In the genomic region with DNA sequence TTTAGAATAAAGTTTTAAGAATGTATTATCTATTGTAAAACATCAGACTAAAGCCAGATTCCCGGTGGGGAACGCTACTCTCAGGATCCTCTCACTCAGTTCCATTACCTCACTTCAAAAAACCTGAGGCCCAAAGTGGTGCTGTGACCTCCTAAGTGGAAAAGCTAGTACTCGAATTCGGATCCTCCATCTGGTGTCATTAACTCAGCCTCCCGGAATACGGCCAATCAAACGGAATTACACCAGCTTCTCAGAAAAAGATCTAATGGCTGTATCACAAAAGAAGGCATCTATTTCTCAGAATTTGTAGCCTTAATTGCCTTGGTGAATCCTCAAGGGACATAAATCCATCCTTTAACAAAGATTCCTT, we compare ENCODE assay signal across 9 cellular contexts. TPM values are rescaled to one million over a fixed set of nuclear protein-coding genes. Genes with fewer than 3 reads are reported as not detected.
A peak's percentile ranks its signal among the peaks of the same experiment; 100 is the strongest.
DNase-seq lines count a peak whose midpoint lies in the region; ATAC-seq, FAIRE-seq and TF ChIP-seq lines count a peak whose summit lies in the region.
"Had no signal": no experiment of that assay in that cellular context is flagged by ENCODE, and none has a peak within 500 bp of the region (broad histone marks: within the 10 kb centered on the region; RNA-seq: fewer than 3 reads in every experiment).

No MANE protein-coding gene starts in this region.

- H3K9ac ChIP-seq in OCI-LY3 (ENCODE audit: low read length): peak overlapping the region; percentile 87
- peak overlapping the region; percentile 84 for H3K9ac ChIP-seq in endothelial cell of umbilical vein (replicated peaks; ENCODE audit: extremely low read depth, insufficient read depth, low read length)

- H3K4me3 ChIP-seq in OCI-LY3 (ENCODE audit: low read length) (peak overlapping the region; percentile 92), endothelial cell of umbilical vein (replicated peaks in 1 of 3; ENCODE audit: insufficient read depth in 1 of 3, low read depth in 1 of 3, low read length in 3 of 3) (peak overlapping the region; percentile 43 to 71 (median 70)), neutrophil (ENCODE audit: low read depth in 1 of 2, low read length in 1 of 2) (peak overlapping the region; percentile 80)

- BruUV-seq in endothelial cell of umbilical vein (replicated peaks; lab: Mats Ljungman, UMichigan): no TSS peak

- no peaks in the 10 kb centered on the region for H3K9me3 Mint-ChIP-seq in activated CD4-positive, alpha-beta T cell treated with anti-CD3 and anti-CD28 coated beads, Interleukin-2, amount 10 ng/mL, durations not matched to agents 24 days and 14 days

- H3K4me1 Mint-ChIP-seq in activated CD4-positive, alpha-beta T cell treated with anti-CD3 and anti-CD28 coated beads, Interleukin-2, amount 10 ng/mL, durations not matched to agents 24 days and 14 days: peaks cover 38% of the 10 kb centered on the region

- peaks cover 29% of the 10 kb centered on the region for H3K36me3 Mint-ChIP-seq in activated CD4-positive, alpha-beta T cell treated with anti-CD3 and anti-CD28 coated beads, Interleukin-2, amount 10 ng/mL, durations not matched to agents 24 days and 14 days (ENCODE audit: low read depth)

- H2AFZ ChIP-seq in OCI-LY3 (ENCODE audit: low read depth, low read length) (peak overlapping the region; percentile 89), endothelial cell of umbilical vein (ENCODE audit: low read depth, low read length) (peak overlapping the region; percentile 89)

- H3K27ac ChIP-seq in OCI-LY3 (ENCODE audit: low read length) (no peak overlapping the region), endothelial cell of umbilical vein (ENCODE audit: insufficient read depth, low read depth, low read length) (peak overlapping the region; percentile 68), neutrophil (peak overlapping the region; percentile 82)

- H3K9me3 ChIP-seq in OCI-LY3 (ENCODE audit: insufficient read depth, low read length) (no peaks in the 10 kb centered on the region), endothelial cell of umbilical vein (replicated peaks; ENCODE audit: control insufficient read depth, insufficient read depth, low read length) (no peaks in the 10 kb centered on the region), neutrophil (no peaks in the 10 kb centered on the region)

- H4K20me1 ChIP-seq in OCI-LY3 (ENCODE audit: insufficient read depth, low read length) (peaks cover 16% of the 10 kb centered on the region; the same call in 1 of the 2 replicates), endothelial cell of umbilical vein (replicated peaks; ENCODE audit: control insufficient read depth, extremely low read depth, insufficient read depth, low read length) (no peaks in the 10 kb centered on the region)

- no peak for ATAC-seq in HG03175 (IDR thresholded peaks at IDR 0.05; ENCODE audit: unreplicated experiment)
- no peak for ATAC-seq in HG02763 (IDR thresholded peaks at IDR 0.05; ENCODE audit: unreplicated experiment)

- dilution Hi-C loops in endothelial cell of umbilical vein (cut with MboI; ENCODE audit: extremely low pct_ligation_motif_present, low sequenced_read_pairs): no loop called here

- intact Hi-C loops in activated CD4-positive, alpha-beta T cell treated with anti-CD3 and anti-CD28 coated beads, Interleukin-2, amount 10 ng/mL, durations not matched to agents 24 days and 14 days (cut with micrococcal nuclease): loop anchor here (10.0 kb wide), 1 partner anchor 1634 kb away; a partner anchor contains a TSS
- intact Hi-C loops in endothelial cell of umbilical vein (cut with micrococcal nuclease): loop anchor here (1.0 to 5.0 kb wide), 2 partner anchors 63 to 242 kb away; a partner anchor contains a TSS

- DNase-seq in activated CD4-positive, alpha-beta T cell treated with anti-CD3 and anti-CD28 coated beads, Interleukin-2, amount 10 ng/mL, durations not matched to agents 24 days and 14 days: no peak
- no peak for DNase-seq in activated CD4-positive, alpha-beta T cell treated with anti-CD3 and anti-CD28 coated beads, Interleukin-2, amount 50 U/mL, for 4 hours
- DNase-seq in endothelial cell of umbilical vein (ENCODE audit: low read depth, low spot score) (no peak), OCI-M1 (lab: John Stamatoyannopoulos, UW) (no peak)

- peak overlapping the region; percentile 98 for H3K27ac Mint-ChIP-seq in activated CD4-positive, alpha-beta T cell treated with anti-CD3 and anti-CD28 coated beads, Interleukin-2, amount 10 ng/mL, durations not matched to agents 24 days and 14 days

- peak overlapping the region; percentile 99 for H3K4me3 Mint-ChIP-seq in activated CD4-positive, alpha-beta T cell treated with anti-CD3 and anti-CD28 coated beads, Interleukin-2, amount 10 ng/mL, durations not matched to agents 24 days and 14 days

- CTCF ChIA-PET in endothelial cell of umbilical vein (lab: Charles Lee): interaction anchor here (0.5 to 3.8 kb wide), 21 partner anchors 9 to 765 kb away, joined by 3 to 28 read pairs (median 4); no protein-coding TSS in a partner anchor

- TF ChIP-seq POLR2A in endothelial cell of umbilical vein (IDR thresholded peaks at IDR 0.05; ENCODE audit: low read depth, low read length): no peak

- H3K27me3 Mint-ChIP-seq in activated CD4-positive, alpha-beta T cell treated with anti-CD3 and anti-CD28 coated beads, Interleukin-2, amount 10 ng/mL, durations not matched to agents 24 days and 14 days: no peaks in the 10 kb centered on the region

- H3K4me2 ChIP-seq in OCI-LY3 (ENCODE audit: low read length) (peak overlapping the region; percentile 78), endothelial cell of umbilical vein (ENCODE audit: insufficient read depth, low read length) (peak overlapping the region; percentile 83)

- TF ChIP-seq CTCF in OCI-LY3 (IDR thresholded peaks at IDR 0.05; ENCODE audit: low read depth, low read length) (no peak), endothelial cell of umbilical vein (IDR thresholded peaks at IDR 0.05; ENCODE audit: extremely low read depth in 1 of 2, insufficient read depth in 1 of 2, low read depth in 1 of 2, low read length in 2 of 2) (no peak), neutrophil (IDR thresholded peaks at IDR 0.05) (no peak)

- H3K79me2 ChIP-seq in OCI-LY3 (ENCODE audit: low read length): peaks cover 54% of the 10 kb centered on the region
- H3K79me2 ChIP-seq in endothelial cell of umbilical vein (ENCODE audit: control insufficient read depth, insufficient read depth, low read length): peaks cover 31% of the 10 kb centered on the region

- no peak for FAIRE-seq in endothelial cell of umbilical vein (lab: Jason Lieb, UNC)
- FAIRE-seq: endometrium had no signal

- no peaks in the 10 kb centered on the region for H3K36me3 ChIP-seq in OCI-LY3 (replicated peaks; ENCODE audit: low read depth, low read length)
- H3K36me3 ChIP-seq in endothelial cell of umbilical vein (ENCODE audit: control insufficient read depth in 2 of 2, extremely low read depth in 1 of 2, insufficient read depth in 2 of 2, low read length in 2 of 2): no peaks in the 10 kb centered on the region
- H3K36me3 ChIP-seq in neutrophil: no peaks in the 10 kb centered on the region

- H3K9me1 ChIP-seq in endothelial cell of umbilical vein (replicated peaks; ENCODE audit: control insufficient read depth, extremely low read depth, insufficient read depth, low read length): no peaks in the 10 kb centered on the region

- POLR2A ChIA-PET in endothelial cell of umbilical vein (lab: Charles Lee): interaction anchor here (1.4 kb wide), 1 partner anchor 14 kb away, joined by 3 read pairs; no protein-coding TSS in a partner anchor

- H3K27me3 ChIP-seq in OCI-LY3 (ENCODE audit: low read depth, low read length): no peaks in the 10 kb centered on the region
- H3K27me3 ChIP-seq in endothelial cell of umbilical vein (ENCODE audit: control insufficient read depth in 2 of 2, insufficient read depth in 2 of 2, low read length in 2 of 2): no peaks in the 10 kb centered on the region
- no peaks in the 10 kb centered on the region for H3K27me3 ChIP-seq in neutrophil

- H3K4me1 ChIP-seq in OCI-LY3 (ENCODE audit: low read length) (peaks cover 19% of the 10 kb centered on the region), endothelial cell of umbilical vein (ENCODE audit: control insufficient read depth, extremely low read depth, insufficient read depth, low read length) (peaks cover 28% of the 10 kb centered on the region), neutrophil (ENCODE audit: control insufficient read depth in 1 of 2, insufficient read depth in 1 of 2, low read depth in 1 of 2, low read length in 1 of 2) (peaks cover 26 to 30% of the 10 kb centered on the region in 2 experiments)

TF ChIP-seq in endothelial cell of umbilical vein, 7 proteins besides CTCF, POLR2A, EP300 and RAD21 (continues in another document):
- TF ChIP-seq FOS (IDR thresholded peaks at IDR 0.05; ENCODE audit: borderline replicate concordance, insufficient read depth, low read length) (no peak), MYC (IDR thresholded peaks at IDR 0.05; ENCODE audit: low read depth, low read length) (no peak), GATA2 (IDR thresholded peaks at IDR 0.05; ENCODE audit: insufficient read depth, insufficient read length, low read depth, low read length) (no peak), JUN (IDR thresholded peaks at IDR 0.05; ENCODE audit: borderline replicate concordance, insufficient read depth, insufficient read length, low read depth) (no peak)

RNA-seq across cellular contexts. Expression of a gene that starts 0.6 kb away (rescaled TPM):
- 12.9 and 18.9 TPM in 2 replicates for total RNA-seq in activated CD4-positive, alpha-beta T cell treated with anti-CD3 and anti-CD28 coated beads, Interleukin-2, amount 10 ng/mL, durations not matched to agents 24 days and 14 days
- total RNA-seq in endothelial cell of umbilical vein: 9.6 and 15.2 TPM in 2 replicates
- 13.1 and 17.9 TPM in 2 replicates for polyA plus RNA-seq in endothelial cell of umbilical vein
- polyA plus RNA-seq in endothelial cell of umbilical vein (2011; cell fraction: cytosol; rRNA removed): 4.6 and 9.2 TPM in 2 replicates
- 151 and 154 TPM in 2 replicates for polyA plus RNA-seq in endothelial cell of umbilical vein (2011; cell fraction: nucleus; rRNA removed)
- 15.5 and 16.8 TPM in 2 replicates for polyA plus RNA-seq in endothelial cell of umbilical vein (2012)
- 18.1 and 37.3 TPM in 2 replicates for polyA minus RNA-seq in endothelial cell of umbilical vein
- polyA minus RNA-seq in endothelial cell of umbilical vein (2011; cell fraction: cytosol; rRNA and poly(A)+ RNA removed): 8.4 TPM
- 63.0 and 66.1 TPM in 2 replicates for polyA minus RNA-seq in endothelial cell of umbilical vein (2011; cell fraction: nucleus; rRNA and poly(A)+ RNA removed)

RNA-seq across cellular contexts. Expression of a gene that starts 1.1 kb away (rescaled TPM):
- total RNA-seq in activated CD4-positive, alpha-beta T cell treated with anti-CD3 and anti-CD28 coated beads, Interleukin-2, amount 10 ng/mL, durations not matched to agents 24 days and 14 days: 81.9 and 85.1 TPM in 2 replicates
- total RNA-seq in endothelial cell of umbilical vein: 38.1 and 40.9 TPM in 2 replicates
- polyA plus RNA-seq in endothelial cell of umbilical vein: 12.6 and 19.7 TPM in 2 replicates
- polyA plus RNA-seq in endothelial cell of umbilical vein (2011; cell fraction: cytosol; rRNA removed): 18.8 and 21.6 TPM in 2 replicates
- 40.7 and 53.7 TPM in 2 replicates for polyA plus RNA-seq in endothelial cell of umbilical vein (2011; cell fraction: nucleus; rRNA removed)
- 23.2 and 37.4 TPM in 2 replicates for polyA plus RNA-seq in endothelial cell of umbilical vein (2012)
- polyA minus RNA-seq in endothelial cell of umbilical vein: 25.2 and 28.1 TPM in 2 replicates
- 60.1 TPM for polyA minus RNA-seq in endothelial cell of umbilical vein (2011; cell fraction: cytosol; rRNA and poly(A)+ RNA removed)
- 47.1 and 66.0 TPM in 2 replicates for polyA minus RNA-seq in endothelial cell of umbilical vein (2011; cell fraction: nucleus; rRNA and poly(A)+ RNA removed)
